In the genomic region with DNA sequence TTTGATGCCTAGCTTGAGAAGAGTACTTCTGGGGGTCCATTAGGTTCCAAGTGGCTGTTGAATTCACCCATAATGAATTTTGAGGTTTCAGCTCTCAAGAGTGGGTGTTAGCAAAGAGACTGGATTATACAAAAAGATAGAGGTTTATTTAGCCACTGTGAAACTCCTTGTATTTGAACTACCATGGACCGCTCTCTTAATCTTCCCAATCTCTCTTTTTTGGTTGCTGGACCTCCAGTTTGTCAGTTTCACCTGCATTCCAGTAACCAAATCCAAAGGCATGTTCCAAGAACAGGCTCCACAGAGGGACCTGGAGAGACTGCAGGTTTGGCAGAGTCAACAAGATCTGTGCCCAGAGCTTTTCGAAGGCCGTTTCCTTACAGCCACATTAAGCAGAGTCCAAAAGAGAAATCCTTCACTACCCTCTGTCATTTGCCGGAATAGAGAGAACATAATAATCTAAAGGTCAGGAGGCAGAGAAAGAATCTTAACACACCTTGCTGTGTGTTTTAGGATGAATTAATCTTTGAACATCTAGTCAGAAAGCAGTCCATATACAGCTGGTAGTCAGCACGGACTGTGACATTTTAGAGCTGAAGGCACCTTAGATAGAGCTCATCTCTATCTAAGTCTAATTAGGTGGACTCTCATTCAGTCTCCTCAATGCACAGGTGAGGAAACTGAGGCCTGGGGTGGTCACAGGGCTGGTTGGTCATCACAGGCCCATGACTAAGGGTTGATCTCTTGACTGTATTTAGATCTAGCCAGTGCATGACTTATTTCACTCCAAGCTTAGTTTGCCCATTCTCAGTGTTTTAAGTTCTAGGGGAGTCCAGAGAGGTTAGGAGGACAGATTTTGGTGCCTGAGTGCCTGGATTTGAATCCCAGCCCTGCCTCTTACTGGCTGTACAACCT, we compare ENCODE assay signal across 8 cellular contexts. TPM values are rescaled to one million over a fixed set of nuclear protein-coding genes. Genes with fewer than 3 reads are reported as not detected.
A peak's percentile ranks its signal among the peaks of the same experiment; 100 is the strongest.
DNase-seq lines count a peak whose midpoint lies in the region; ATAC-seq, FAIRE-seq and TF ChIP-seq lines count a peak whose summit lies in the region.

No MANE protein-coding gene starts in this region.

- no peak overlapping the region for H2AFZ ChIP-seq in HepG2 (ENCODE audit: low read length)

- TF ChIP-seq CTCF in heart right ventricle (IDR thresholded peaks at IDR 0.05) (no peak), HepG2 (CRISPR knock-in tag; IDR thresholded peaks at IDR 0.05) (no peak), upper lobe of right lung (IDR thresholded peaks at IDR 0.05) (no peak), omental fat pad (IDR thresholded peaks at IDR 0.05) (no peak)

- ATAC-seq in heart right ventricle: no peak
- ATAC-seq in Right ventricle myocardium inferior: no peak
- no peak for ATAC-seq in HepG2
- ATAC-seq in upper lobe of right lung: no peak
- no peak for ATAC-seq in omental fat pad (ENCODE audit: low FRiP score)

- CTCF ChIA-PET in HepG2 (lab: Yijun Ruan, JAX; ENCODE audit: low intra/inter-chr PET ratio, low total read pairs): no interaction called here

- peak overlapping the region; percentile 79 to 98 (median 90) for H3K4me3 ChIP-seq in heart right ventricle
- peak overlapping the region; percentile 91 for H3K4me3 ChIP-seq in adipocyte (ENCODE audit: low read length)
- H3K4me3 ChIP-seq in HepG2 (replicated peaks in 1 of 3; ENCODE audit: insufficient read depth in 1 of 3, low read depth in 2 of 3, low read length in 3 of 3): peak overlapping the region; percentile 69 to 94 (median 84)
- H3K4me3 ChIP-seq in upper lobe of right lung: peak overlapping the region; percentile 86

- no peak for TF ChIP-seq POLR2A in HepG2 (IDR thresholded peaks at IDR 0.05; ENCODE audit: insufficient read depth in 1 of 2, low read depth in 2 of 2, low read length in 2 of 2)

- in situ Hi-C loops in HepG2 (cut with HindIII; ENCODE audit: extremely low pct_ligation_motif_present, low pct_unique_long_range_greater_than_20kb): no loop called here

- H3K9me3 ChIP-seq in heart right ventricle (no peaks in the 10 kb centered on the region), adipocyte (ENCODE audit: control insufficient read depth, low read length) (no peaks in the 10 kb centered on the region), HepG2 (ENCODE audit: low read length) (no peaks in the 10 kb centered on the region), upper lobe of right lung (no peaks in the 10 kb centered on the region)

- peaks cover 0 to 13% (median 0%) of the 10 kb centered on the region in 9 donors for H3K36me3 ChIP-seq in heart right ventricle
- H3K36me3 ChIP-seq in adipocyte (ENCODE audit: control insufficient read depth, insufficient read depth, low read length, severe bottlenecking): no peaks in the 10 kb centered on the region
- H3K36me3 ChIP-seq in HepG2 (replicated peaks in 1 of 2; ENCODE audit: control insufficient read depth in 1 of 2, insufficient read depth in 2 of 2, low read length in 2 of 2): no peaks in the 10 kb centered on the region
- H3K36me3 ChIP-seq in upper lobe of right lung: no peaks in the 10 kb centered on the region

- H3K4me1 ChIP-seq in heart right ventricle: peaks cover 0 to 83% (median 62%) of the 10 kb centered on the region in 9 donors
- peaks cover 54% of the 10 kb centered on the region for H3K4me1 ChIP-seq in adipocyte (ENCODE audit: control insufficient read depth, insufficient read depth, low read length)
- peaks cover 88% of the 10 kb centered on the region for H3K4me1 ChIP-seq in HepG2 (ENCODE audit: insufficient read depth, low read length)
- H3K4me1 ChIP-seq in upper lobe of right lung: peaks cover 63% of the 10 kb centered on the region

- intact Hi-C loops in heart right ventricle (cut with DNase I) (loop anchor here in 8 of 10 donors (2.0 to 10.0 kb wide), 8 partner anchors 15 to 85 kb away; no protein-coding TSS in a partner anchor), Right ventricle myocardium inferior (cut with DNase I) (loop anchor here (2.0 to 5.0 kb wide), 4 partner anchors 15 to 78 kb away; no protein-coding TSS in a partner anchor), HepG2 (cut with micrococcal nuclease; ENCODE audit: unreplicated experiment) (no loop called here), upper lobe of right lung (cut with DNase I) (no loop called here)

- TF ChIP-seq EP300 in HepG2 (IDR thresholded peaks at IDR 0.05; ENCODE audit: low read depth in 2 of 2, low read length in 2 of 2) (no peak), HepG2 (CRISPR knock-in tag; IDR thresholded peaks at IDR 0.05; ENCODE audit: borderline replicate concordance) (no peak)

- peak overlapping the region; percentile 91 for H3K9ac ChIP-seq in adipocyte (ENCODE audit: low read length)
- H3K9ac ChIP-seq in HepG2 (ENCODE audit: insufficient read depth, low read depth, low read length): peak overlapping the region; percentile 79

- WGBS in heart right ventricle, 2 donors: 60 to 69% methylated on average over 5 of the region's 5 CpGs
- 74% methylated on average over 5 of the region's 5 CpGs for WGBS in HepG2 (ENCODE audit: low lambda C conversion rate)

- peak overlapping the region; percentile 79 for H3K4me2 ChIP-seq in HepG2 (ENCODE audit: low read depth, low read length)

- no peak for DNase-seq in heart right ventricle
- DNase-seq in Right ventricle myocardium inferior (ENCODE audit: missing footprints): no peak
- no peak for DNase-seq in adipocyte (ENCODE audit: low read depth)
- DNase-seq in HepG2 (ENCODE audit: low spot score): no peak
- DNase-seq in upper lobe of right lung: no peak
- DNase-seq in medulla oblongata (ENCODE audit: extremely low spot score): no peak
- DNase-seq in NCI-H2227 treated with DMSO at 0.1 percent for 48 hours (lab: John Stamatoyannopoulos, UW): no peak
- no peak for DNase-seq in omental fat pad (ENCODE audit: low spot score)

- H3K27me3 ChIP-seq in heart right ventricle: no peaks in the 10 kb centered on the region
- no peaks in the 10 kb centered on the region for H3K27me3 ChIP-seq in adipocyte (replicated peaks; ENCODE audit: control insufficient read depth, insufficient read depth, low read length)
- no peaks in the 10 kb centered on the region for H3K27me3 ChIP-seq in HepG2 (ENCODE audit: control insufficient read depth in 1 of 2, insufficient read depth in 2 of 2, low read length in 2 of 2)
- H3K27me3 ChIP-seq in upper lobe of right lung: no peaks in the 10 kb centered on the region

- TSS peak; percentile 55 for BruUV-seq in HepG2 (replicated peaks; lab: Mats Ljungman, UMichigan)

- peak overlapping the region; percentile 88 to 98 (median 96) for H3K27ac ChIP-seq in heart right ventricle
- no peak overlapping the region for H3K27ac ChIP-seq in HepG2 (ENCODE audit: extremely low read length, insufficient read depth, low read length)
- peak overlapping the region; percentile 94 for H3K27ac ChIP-seq in upper lobe of right lung

- H3K79me2 ChIP-seq in HepG2 (ENCODE audit: insufficient read depth, low read length): peaks cover 31% of the 10 kb centered on the region

- FAIRE-seq in HepG2 (lab: Jason Lieb, UNC): no peak

- no peak for TF ChIP-seq RAD21 in HepG2 (CRISPR knock-in tag; IDR thresholded peaks at IDR 0.05)

- POLR2A ChIA-PET in HepG2 (lab: Yijun Ruan, JAX): interaction anchor here (1.4 to 2.8 kb wide), 5 partner anchors 9 to 245 kb away, joined by 3 to 41 read pairs (median 20); a partner anchor contains a TSS

- no peaks in the 10 kb centered on the region for H4K20me1 ChIP-seq in HepG2 (ENCODE audit: insufficient read depth, low read length)

TF ChIP-seq in HepG2, 621 proteins besides CTCF, POLR2A, EP300 and RAD21 (continues in another document):
- TF ChIP-seq, protein P1, sequence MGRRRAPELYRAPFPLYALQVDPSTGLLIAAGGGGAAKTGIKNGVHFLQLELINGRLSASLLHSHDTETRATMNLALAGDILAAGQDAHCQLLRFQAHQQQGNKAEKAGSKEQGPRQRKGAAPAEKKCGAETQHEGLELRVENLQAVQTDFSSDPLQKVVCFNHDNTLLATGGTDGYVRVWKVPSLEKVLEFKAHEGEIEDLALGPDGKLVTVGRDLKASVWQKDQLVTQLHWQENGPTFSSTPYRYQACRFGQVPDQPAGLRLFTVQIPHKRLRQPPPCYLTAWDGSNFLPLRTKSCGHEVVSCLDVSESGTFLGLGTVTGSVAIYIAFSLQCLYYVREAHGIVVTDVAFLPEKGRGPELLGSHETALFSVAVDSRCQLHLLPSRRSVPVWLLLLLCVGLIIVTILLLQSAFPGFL (CRISPR knock-in tag; IDR thresholded peaks at IDR 0.05): no peak
- TF ChIP-seq ZNF382 (CRISPR knock-in tag; IDR thresholded peaks at IDR 0.05; ENCODE audit: borderline replicate concordance): no peak

RNA-seq across cellular contexts. Expression of a gene that starts 1.3 kb away (rescaled TPM):
- total RNA-seq in heart right ventricle (100 to 1,000 TPM in 8 of 10 donors, 10 to 100 TPM in 2; 74.9 to 201 (median 123) TPM), Right ventricle myocardium inferior (69.9 TPM), HepG2 (2016; rRNA removed; fragmentation: Illumina TruSeq; extraction: Trizol) (12.2 and 22.4 TPM in 2 replicates), upper lobe of right lung (182 TPM), omental fat pad (100 to 1,000 TPM in 1 of 4 donors, 10 to 100 TPM in 3; 53.3 to 110 (median 68.6) TPM)
- polyA plus RNA-seq in heart right ventricle (10 to 100 TPM in 1 of 2 donors, 1 to 10 TPM in 1; 9.1 to 41.6 TPM), HepG2 (2011; rRNA removed) (14.8 and 16.9 TPM in 2 replicates)
- 15.9 and 19.0 TPM in 2 replicates for total RNA-seq in HepG2 (2016; cell fraction: cytosol; rRNA removed; fragmentation: Illumina TruSeq; extraction: Trizol; ENCODE audit: low read depth)
- 10.3 and 18.8 TPM in 2 replicates for total RNA-seq in HepG2 (2016; cell fraction: insoluble cytoplasmic fraction; rRNA removed; fragmentation: Illumina TruSeq; extraction: Trizol)
- 6.0 and 7.4 TPM in 2 replicates for total RNA-seq in HepG2 (2016; cell fraction: membrane; rRNA removed; fragmentation: Illumina TruSeq; extraction: Trizol)
- 23.2 and 26.5 TPM in 2 replicates for total RNA-seq in HepG2 (2016; cell fraction: nucleus; rRNA removed; fragmentation: Illumina TruSeq; extraction: Trizol)
- 11.8 and 13.6 TPM in 2 replicates for polyA plus RNA-seq in HepG2 (2011; cell fraction: cytosol; rRNA removed)
- polyA plus RNA-seq in HepG2 (2011; cell fraction: nucleus; rRNA removed): 11.3 and 12.7 TPM in 2 replicates
- polyA plus RNA-seq in HepG2 (2012): 11.9 and 13.1 TPM in 2 replicates
- 0.63 and 1.1 TPM in 2 replicates for polyA plus RNA-seq in HepG2 (2016; cell fraction: cytosol; fragmentation: Illumina TruSeq; extraction: Trizol; ENCODE audit: low read depth)
- polyA plus RNA-seq in HepG2 (2016; cell fraction: insoluble cytoplasmic fraction; fragmentation: Illumina TruSeq; extraction: Trizol; ENCODE audit: low read depth): 5.3 and 6.4 TPM in 2 replicates
- 0.93 and 1.0 TPM in 2 replicates for polyA plus RNA-seq in HepG2 (2016; cell fraction: membrane; fragmentation: Illumina TruSeq; extraction: Trizol; ENCODE audit: low read depth)
- 12.2 and 14.4 TPM in 2 replicates for polyA plus RNA-seq in HepG2 (2016; cell fraction: nucleus; fragmentation: Illumina TruSeq; extraction: Trizol; ENCODE audit: insufficient read depth, low read depth)
- 91.3 and 104 TPM in 2 replicates for polyA minus RNA-seq in HepG2 (2011; rRNA and poly(A)+ RNA removed; ENCODE audit: low replicate concordance)
- polyA minus RNA-seq in HepG2 (2011; cell fraction: cytosol; rRNA and poly(A)+ RNA removed): 14.3 and 22.4 TPM in 2 replicates
- polyA minus RNA-seq in HepG2 (2011; cell fraction: nucleus; rRNA and poly(A)+ RNA removed): 20.5 and 26.2 TPM in 2 replicates

Comparison
In these comparisons a context has a peak if more than half of its experiments do, and no peak if none do; other contexts are left out.
1. intact Hi-C loops: an anchor here in heart right ventricle (2.0 to 10.0 kb wide) and Right ventricle myocardium inferior (2.0 to 5.0 kb wide); none called in HepG2 and upper lobe of right lung.